In the genomic region with DNA sequence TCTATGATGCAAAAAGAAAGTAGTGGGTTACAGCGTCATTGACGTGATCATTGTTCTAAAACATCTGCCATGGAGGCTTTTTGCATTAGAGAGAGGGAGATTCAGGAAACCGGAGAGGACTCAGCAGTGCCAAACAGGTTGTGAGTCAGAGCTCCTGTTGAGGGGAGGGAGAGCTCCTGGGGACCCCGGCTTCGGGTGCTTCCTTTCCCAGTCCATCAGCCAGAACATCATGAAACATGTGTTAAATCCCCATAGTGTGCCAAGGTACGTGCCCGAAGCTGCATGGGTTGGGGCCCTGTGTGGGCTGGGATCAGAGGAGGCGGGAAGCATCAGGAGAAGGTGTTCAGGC, we compare ENCODE assay signal across 9 cellular contexts. TPM values are rescaled to one million over a fixed set of nuclear protein-coding genes. Genes with fewer than 3 reads are reported as not detected.
DNase-seq lines count a peak whose midpoint lies in the region; ATAC-seq and TF ChIP-seq lines count a peak whose summit lies in the region.
"Had no signal": no experiment of that assay in that cellular context is flagged by ENCODE, and none has a peak within 500 bp of the region (broad histone marks: within the 10 kb centered on the region; RNA-seq: fewer than 3 reads in every experiment).

No MANE protein-coding gene starts in this region.

- no peaks in the 10 kb centered on the region for H3K9me3 Mint-ChIP-seq in activated T-cell treated with anti-CD3 and anti-CD28 coated beads, Interleukin-2, amount 50 U/mL, for 4 hours

- peaks cover 28% of the 10 kb centered on the region for H3K4me1 Mint-ChIP-seq in activated T-cell treated with anti-CD3 and anti-CD28 coated beads, Interleukin-2, amount 50 U/mL, for 4 hours (ENCODE audit: low read depth)

- H3K27ac ChIP-seq in heart right ventricle (peak overlapping the region in 8 of 10 donors; percentile 47 to 84 (median 73)), iPS-20b (ENCODE audit: low read length) (no peak overlapping the region), urinary bladder (ENCODE audit: low read depth) (no peak overlapping the region)

- 51 to 63% methylated on average over 8 of the region's 8 CpGs for WGBS in heart right ventricle, 2 donors
- WGBS in urinary bladder = 57% methylated on average over 8 of the region's 8 CpGs

- no peak overlapping the region for H3K9ac ChIP-seq in iPS-20b (ENCODE audit: low read depth, low read length)

- H3K4me3 ChIP-seq in heart right ventricle = peak overlapping the region in 8 of 10 donors; percentile 34 to 74 (median 64)
- peak overlapping the region; percentile 76 for H3K4me3 ChIP-seq in iPS-20b (ENCODE audit: low read length)
- H3K4me3 ChIP-seq in urinary bladder (ENCODE audit: low read depth, low read length) = peak overlapping the region; percentile 63

- peaks cover 43% of the 10 kb centered on the region for H3K27me3 Mint-ChIP-seq in activated T-cell treated with anti-CD3 and anti-CD28 coated beads, Interleukin-2, amount 50 U/mL, for 4 hours (ENCODE audit: low read depth)

- no peak for TF ChIP-seq CTCF in heart right ventricle (IDR thresholded peaks at IDR 0.05)

- H3K36me3 Mint-ChIP-seq in activated T-cell treated with anti-CD3 and anti-CD28 coated beads, Interleukin-2, amount 50 U/mL, for 4 hours (ENCODE audit: insufficient read depth) = no peaks in the 10 kb centered on the region

- DNase-seq in heart right ventricle = peak in 1 of 2 donors; percentile 45
- DNase-seq in Right ventricle myocardium inferior (ENCODE audit: missing footprints) = no peak
- DNase-seq in activated T-cell treated with anti-CD3 and anti-CD28 coated beads, Interleukin-2, amount 50 U/mL, for 4 hours = no peak
- no peak for DNase-seq in stimulated activated CD4-positive, alpha-beta T cell treated with anti-CD3 and anti-CD28 coated beads, Interleukin-1b, Interleukin-23, amount 100 ng/mL, for 48 hours
- DNase-seq: SHP77 treated with DMSO at 0.1 percent for 48 hours had no signal

- H3K9me3 ChIP-seq in heart right ventricle (no peaks in the 10 kb centered on the region), iPS-20b (ENCODE audit: insufficient read depth, low read depth, low read length) (no peaks in the 10 kb centered on the region)

- H3K36me3 ChIP-seq in heart right ventricle (no peaks in the 10 kb centered on the region), iPS-20b (ENCODE audit: insufficient read depth, low read depth, low read length) (no peaks in the 10 kb centered on the region), urinary bladder (ENCODE audit: insufficient read depth) (no peaks in the 10 kb centered on the region)

- ATAC-seq in heart right ventricle = peak in 7 of 8 donors; percentile 6 to 84 (median 49)
- ATAC-seq in Right ventricle myocardium inferior = no peak
- peak; percentile 17 to 42 for ATAC-seq in activated T-cell treated with anti-CD3 and anti-CD28 coated beads, Interleukin-2, amount 50 U/mL, for 4 hours
- ATAC-seq in GM18858 (IDR thresholded peaks at IDR 0.05; ENCODE audit: unreplicated experiment) = no peak
- ATAC-seq in GM21825 (IDR thresholded peaks at IDR 0.05; ENCODE audit: unreplicated experiment) = no peak

- intact Hi-C loops in heart right ventricle (cut with DNase I) (loop anchor here in 2 of 10 donors (5.0 kb wide), 2 partner anchors 44 to 91 kb away; no protein-coding TSS in a partner anchor), Right ventricle myocardium inferior (cut with DNase I) (no loop called here)

- H3K27me3 ChIP-seq in heart right ventricle = peaks cover 0 to 6% (median 0%) of the 10 kb centered on the region in 7 donors
- H3K27me3 ChIP-seq in iPS-20b (ENCODE audit: insufficient read depth, low read length) = peaks cover 31% of the 10 kb centered on the region

- H3K4me1 ChIP-seq in heart right ventricle = peaks cover 2 to 53% (median 38%) of the 10 kb centered on the region in 9 donors
- peaks cover 9% of the 10 kb centered on the region for H3K4me1 ChIP-seq in iPS-20b (ENCODE audit: insufficient read depth, low read length)
- H3K4me1 ChIP-seq in urinary bladder (ENCODE audit: insufficient read depth) = no peaks in the 10 kb centered on the region

- peak overlapping the region; percentile 73 for H3K4me3 Mint-ChIP-seq in activated T-cell treated with anti-CD3 and anti-CD28 coated beads, Interleukin-2, amount 50 U/mL, for 4 hours

RNA-seq across cellular contexts. Expression of gene CYRIA, which starts 0.8 kb away (rescaled TPM):
- total RNA-seq in heart right ventricle = 10 to 100 TPM in 1 of 10 donors, 1 to 10 TPM in 9; 1.5 to 10.6 (median 3.6) TPM
- polyA plus RNA-seq in heart right ventricle = 1 to 10 TPM; 1.2 to 1.3 TPM
- 5.1 TPM for total RNA-seq in Right ventricle myocardium inferior
- total RNA-seq in activated T-cell treated with anti-CD3 and anti-CD28 coated beads, Interleukin-2, amount 50 U/mL, for 4 hours = 1 to 10 TPM in 2 of 3 donors, under 1 TPM in 1; 0.51 to 1.8 (median 1.8) TPM
- total RNA-seq in urinary bladder = 10.5 TPM
- 7.9 TPM for polyA plus RNA-seq in urinary bladder

Comparison
In these comparisons a context has a peak if more than half of its experiments do, and no peak if none do; other contexts are left out.
1. ATAC-seq: peak in heart right ventricle (7 of 8) and activated T-cell treated with anti-CD3 and anti-CD28 coated beads, Interleukin-2, amount 50 U/mL, for 4 hours (2 of 2); none in Right ventricle myocardium inferior (single experiment), GM18858 (single experiment) and GM21825 (single experiment).
2. H3K27ac ChIP-seq: peak in heart right ventricle (8 of 10); none in iPS-20b (single experiment) and urinary bladder (single experiment).
3. Peak in every context shown above with its lines, with median percentiles within 50 percentile points of each other: H3K4me3 ChIP-seq.